ENCODE assay signal across 12 cellular contexts in the genomic region with DNA sequence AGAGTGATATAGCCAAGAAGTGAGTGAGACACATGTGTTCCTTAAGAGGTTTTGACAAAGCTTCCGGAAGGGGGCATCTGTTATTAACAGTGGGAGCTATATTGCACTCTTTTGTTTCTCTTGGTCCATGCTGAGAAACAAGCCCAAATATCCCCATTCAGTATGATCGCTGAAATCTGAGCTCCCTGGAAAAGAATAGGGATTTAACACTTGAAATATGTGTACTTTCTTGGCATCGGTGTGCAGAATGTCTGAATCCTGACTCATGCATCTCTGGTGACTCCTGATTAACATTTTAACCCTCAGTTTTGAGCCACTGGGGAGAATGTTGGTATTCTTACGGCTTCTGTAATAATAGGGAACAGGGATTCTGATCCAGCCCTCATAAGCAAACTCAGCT.
DNase-seq lines count a peak whose midpoint lies in the region; ATAC-seq and TF ChIP-seq lines count a peak whose summit lies in the region.
"Had no signal": no experiment of that assay in that cellular context is flagged by ENCODE, and none has a peak within 500 bp of the region (broad histone marks: within the 10 kb centered on the region; RNA-seq: fewer than 3 reads in every experiment).

No MANE protein-coding gene starts in this region.

- no peak overlapping the region for H3K4me2 ChIP-seq in parathyroid adenoma (ENCODE audit: low read length)

- no peak overlapping the region for H3K4me3 ChIP-seq in epithelial cell of proximal tubule (ENCODE audit: low read depth, low read length)
- no peak overlapping the region for H3K4me3 ChIP-seq in parathyroid adenoma (ENCODE audit: low read depth, low read length)

- no peaks in the 10 kb centered on the region for H3K9me3 Mint-ChIP-seq in activated T-helper 1 cell treated with anti-CD3 and anti-CD28 coated beads, Interleukin-12 subunit alpha, Interleukin-12 subunit beta, Interleukin-2, Interleukin-4 antibody, amounts not matched to agents 30 ng/mL and 10 ng/mL and 1 ng/mL, durations not matched to agents 14 hours and 24 hours and 36 hours
- H3K9me3 Mint-ChIP-seq: activated naive CD4-positive, alpha-beta T cell treated with anti-CD3 and anti-CD28 coated beads for 36 hours had no signal

- no peaks in the 10 kb centered on the region for H3K36me3 Mint-ChIP-seq in activated T-helper 1 cell treated with anti-CD3 and anti-CD28 coated beads, Interleukin-12 subunit alpha, Interleukin-12 subunit beta, Interleukin-2, Interleukin-4 antibody, amounts not matched to agents 30 ng/mL and 10 ng/mL and 1 ng/mL, durations not matched to agents 14 hours and 24 hours and 36 hours (ENCODE audit: low read depth)
- H3K36me3 Mint-ChIP-seq: IgD-negative memory B cell had no signal

- H3K27ac Mint-ChIP-seq in activated T-helper 1 cell treated with anti-CD3 and anti-CD28 coated beads, Interleukin-12 subunit alpha, Interleukin-12 subunit beta, Interleukin-2, Interleukin-4 antibody, amounts not matched to agents 30 ng/mL and 10 ng/mL and 1 ng/mL, durations not matched to agents 14 hours and 24 hours and 36 hours = no peak overlapping the region
- H3K27ac Mint-ChIP-seq: activated naive CD4-positive, alpha-beta T cell treated with anti-CD3 and anti-CD28 coated beads for 36 hours; IgD-negative memory B cell had no signal

- H3K9ac ChIP-seq in parathyroid adenoma = no peak overlapping the region

- peaks cover 8% of the 10 kb centered on the region for H3K4me1 ChIP-seq in parathyroid adenoma

- no peaks in the 10 kb centered on the region for H3K27me3 ChIP-seq in parathyroid adenoma (ENCODE audit: control insufficient read depth, insufficient read depth, low read length)

- no peak overlapping the region for H3K27ac ChIP-seq in parathyroid adenoma
- H3K27ac ChIP-seq: WERI-Rb-1 had no signal

- H3K79me2 ChIP-seq in parathyroid adenoma = no peaks in the 10 kb centered on the region

- peak; percentile 13 for DNase-seq in GM04504 (ENCODE audit: low read depth)
- DNase-seq in NCI-H524 (lab: John Stamatoyannopoulos, UW) = peak; percentile 85 to 94
- peak; percentile 84 for DNase-seq in epithelial cell of proximal tubule (ENCODE audit: low read depth)
- no peak for DNase-seq in activated T-helper 1 cell treated with anti-CD3 and anti-CD28 coated beads, Interleukin-12 subunit alpha, Interleukin-12 subunit beta, Interleukin-2, Interleukin-4 antibody, amounts not matched to agents 30 ng/mL and 10 ng/mL and 1 ng/mL, durations not matched to agents 14 hours and 24 hours and 36 hours (ENCODE audit: low spot score)
- no peak for DNase-seq in NOMO-1 treated with dmso at 0.1 percent for 144 hours (lab: John Stamatoyannopoulos, UW; ENCODE audit: unreplicated experiment)
- DNase-seq: activated naive CD4-positive, alpha-beta T cell treated with anti-CD3 and anti-CD28 coated beads for 36 hours; mesendoderm; WERI-Rb-1 had no signal

- H3K36me3 ChIP-seq in parathyroid adenoma (ENCODE audit: control insufficient read depth, insufficient read depth, low read length) = no peaks in the 10 kb centered on the region
- H3K36me3 ChIP-seq: WERI-Rb-1 had no signal

- no peaks in the 10 kb centered on the region for H3K4me1 Mint-ChIP-seq in activated T-helper 1 cell treated with anti-CD3 and anti-CD28 coated beads, Interleukin-12 subunit alpha, Interleukin-12 subunit beta, Interleukin-2, Interleukin-4 antibody, amounts not matched to agents 30 ng/mL and 10 ng/mL and 1 ng/mL, durations not matched to agents 14 hours and 24 hours and 36 hours (ENCODE audit: low read depth)
- H3K4me1 Mint-ChIP-seq: IgD-negative memory B cell had no signal

- no peak for ATAC-seq in GM18498 (IDR thresholded peaks at IDR 0.05; ENCODE audit: unreplicated experiment)
- ATAC-seq in GM19455 (IDR thresholded peaks at IDR 0.05; ENCODE audit: unreplicated experiment) = no peak

- intact Hi-C loops in activated T-helper 1 cell treated with anti-CD3 and anti-CD28 coated beads, Interleukin-12 subunit alpha, Interleukin-12 subunit beta, Interleukin-2, Interleukin-4 antibody, amounts not matched to agents 30 ng/mL and 10 ng/mL and 1 ng/mL, durations not matched to agents 14 hours and 24 hours and 36 hours (cut with micrococcal nuclease) = no loop called here

- TF ChIP-seq CTCF in epithelial cell of proximal tubule (conservative IDR thresholded peaks at IDR 0.05; ENCODE audit: low read depth, low read length) (peak; percentile 38), parathyroid adenoma (IDR thresholded peaks at IDR 0.05) (peak; percentile 47)

- H2AFZ ChIP-seq in parathyroid adenoma = peak overlapping the region; percentile 4

- no peaks in the 10 kb centered on the region for H3K9me3 ChIP-seq in parathyroid adenoma (ENCODE audit: control insufficient read depth, low read length)

- H3K4me3 Mint-ChIP-seq in activated T-helper 1 cell treated with anti-CD3 and anti-CD28 coated beads, Interleukin-12 subunit alpha, Interleukin-12 subunit beta, Interleukin-2, Interleukin-4 antibody, amounts not matched to agents 30 ng/mL and 10 ng/mL and 1 ng/mL, durations not matched to agents 14 hours and 24 hours and 36 hours = no peak overlapping the region
- H3K4me3 Mint-ChIP-seq: activated naive CD4-positive, alpha-beta T cell treated with anti-CD3 and anti-CD28 coated beads for 36 hours; IgD-negative memory B cell had no signal

- H3K27me3 Mint-ChIP-seq in activated T-helper 1 cell treated with anti-CD3 and anti-CD28 coated beads, Interleukin-12 subunit alpha, Interleukin-12 subunit beta, Interleukin-2, Interleukin-4 antibody, amounts not matched to agents 30 ng/mL and 10 ng/mL and 1 ng/mL, durations not matched to agents 14 hours and 24 hours and 36 hours (ENCODE audit: insufficient read depth) = peaks cover 3% of the 10 kb centered on the region
- H3K27me3 Mint-ChIP-seq: IgD-negative memory B cell had no signal

Comparison
In these comparisons a context has a peak if more than half of its experiments do, and no peak if none do; other contexts are left out.
1. DNase-seq: peak in GM04504 (single experiment), NCI-H524 (2 of 2) and epithelial cell of proximal tubule (single experiment); none in activated T-helper 1 cell treated with anti-CD3 and anti-CD28 coated beads, Interleukin-12 subunit alpha, Interleukin-12 subunit beta, Interleukin-2, Interleukin-4 antibody, amounts not matched to agents 30 ng/mL and 10 ng/mL and 1 ng/mL, durations not matched to agents 14 hours and 24 hours and 36 hours (single experiment) and NOMO-1 treated with dmso at 0.1 percent for 144 hours (single experiment).